8 cellular contexts compared by ENCODE assay signal in the genomic region with DNA sequence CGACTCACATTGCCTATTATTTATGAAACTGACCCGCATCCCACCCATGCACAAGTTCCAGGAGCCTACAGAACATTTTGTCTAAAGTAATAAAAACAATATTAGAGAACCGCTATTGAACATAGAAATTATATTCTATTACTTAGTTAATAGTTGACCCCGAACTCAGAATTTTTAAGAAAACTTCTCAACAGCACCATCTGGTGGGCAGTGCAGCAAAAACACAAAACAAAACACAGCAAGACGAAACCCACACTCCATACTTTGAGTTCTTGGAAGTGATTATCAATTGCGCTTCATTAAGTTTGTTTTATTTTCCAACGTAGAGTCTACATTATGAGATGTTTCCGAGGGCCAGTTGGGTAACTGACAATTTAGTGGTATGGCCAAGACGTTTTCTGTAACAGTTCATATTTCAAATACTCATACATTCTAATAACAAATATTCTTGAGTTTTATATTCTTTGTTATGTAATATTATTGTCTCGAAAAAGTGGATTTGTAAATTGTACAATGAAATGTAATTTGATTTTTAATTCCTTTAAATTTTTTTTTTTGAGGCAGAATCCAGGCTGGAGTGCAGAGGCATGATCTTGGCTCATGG. TPM values are rescaled to one million over a fixed set of nuclear protein-coding genes. Genes with fewer than 3 reads are reported as not detected.
DNase-seq lines count a peak whose midpoint lies in the region; ATAC-seq and TF ChIP-seq lines count a peak whose summit lies in the region.

No MANE protein-coding gene starts in this region.

- H2BK5ac ChIP-seq in mesendoderm (ENCODE audit: low read length): no peak overlapping the region

- H2BK15ac ChIP-seq in mesendoderm (replicated peaks; ENCODE audit: low read depth): no peak overlapping the region

- no peaks in the 10 kb centered on the region for H3K79me1 ChIP-seq in mesendoderm (ENCODE audit: low read length)

- no peak overlapping the region for H3K4ac ChIP-seq in mesendoderm (ENCODE audit: low read depth, low read length)

- H3K4me2 ChIP-seq in OCI-LY3 (ENCODE audit: low read length): peak overlapping the region; percentile 81
- H3K4me2 ChIP-seq in mesendoderm (ENCODE audit: low read length): no peak overlapping the region

- ATAC-seq in HG02840 (IDR thresholded peaks at IDR 0.05; ENCODE audit: low FRiP score, unreplicated experiment) (no peak), GM18511 (IDR thresholded peaks at IDR 0.05; ENCODE audit: unreplicated experiment) (no peak)

- H3K4me3 ChIP-seq in HFF-Myc (replicated peaks; ENCODE audit: low read depth, low read length): no peak overlapping the region
- peak overlapping the region; percentile 48 for H3K4me3 ChIP-seq in OCI-LY3 (ENCODE audit: low read length)
- no peak overlapping the region for H3K4me3 ChIP-seq in choroid plexus epithelial cell (ENCODE audit: low read depth, low read length)
- no peak overlapping the region for H3K4me3 ChIP-seq in mesendoderm (ENCODE audit: low read length)

- peak; percentile 65 for TF ChIP-seq CTCF in HFF-Myc (IDR thresholded peaks at IDR 0.05; ENCODE audit: low read depth, low read length, missing control alignments)
- peak; percentile 85 for TF ChIP-seq CTCF in OCI-LY3 (IDR thresholded peaks at IDR 0.05; ENCODE audit: low read depth, low read length)
- peak; percentile 71 for TF ChIP-seq CTCF in choroid plexus epithelial cell (conservative IDR thresholded peaks at IDR 0.05; ENCODE audit: low read depth, low read length)

- H3K27ac ChIP-seq in OCI-LY3 (ENCODE audit: low read length): no peak overlapping the region
- H3K27ac ChIP-seq in mesendoderm (ENCODE audit: low read depth, low read length): no peak overlapping the region

- H3K18ac ChIP-seq in mesendoderm (ENCODE audit: low read length): no peak overlapping the region

- no peaks in the 10 kb centered on the region for H3K9me3 ChIP-seq in OCI-LY3 (ENCODE audit: insufficient read depth, low read length)

- no peaks in the 10 kb centered on the region for H4K20me1 ChIP-seq in OCI-LY3 (ENCODE audit: insufficient read depth, low read length)

- no peak overlapping the region for H3K9ac ChIP-seq in OCI-LY3 (ENCODE audit: low read length)
- no peak overlapping the region for H3K9ac ChIP-seq in mesendoderm (ENCODE audit: low read length)

- H3K4me1 ChIP-seq in OCI-LY3 (ENCODE audit: low read length) (peaks cover 22% of the 10 kb centered on the region), mesendoderm (ENCODE audit: control insufficient read depth, low read depth, low read length) (no peaks in the 10 kb centered on the region)

- peaks cover 4% of the 10 kb centered on the region; the same call in 1 of the 2 replicates for H3K27me3 ChIP-seq in OCI-LY3 (ENCODE audit: low read depth, low read length)
- H3K27me3 ChIP-seq in mesendoderm (ENCODE audit: insufficient read depth, low read length, poor library complexity): no peaks in the 10 kb centered on the region

- no peak overlapping the region for H2BK120ac ChIP-seq in mesendoderm (ENCODE audit: low read depth, low read length)

- no peak overlapping the region for H3K23ac ChIP-seq in mesendoderm (ENCODE audit: low read length)

- DNase-seq in DMS114 treated with DMSO at 0.1 percent for 48 hours (lab: John Stamatoyannopoulos, UW; ENCODE audit: unreplicated experiment) (peak; percentile 23), HFF-Myc (ENCODE audit: extremely low read depth, low read depth) (no peak), choroid plexus epithelial cell (ENCODE audit: low read depth) (peak; percentile 63), mesendoderm (peak; percentile 35), T-helper 1 cell (no peak)

- no peak overlapping the region for H4K8ac ChIP-seq in mesendoderm (ENCODE audit: low read depth, low read length)

- H3K79me2 ChIP-seq in OCI-LY3 (ENCODE audit: low read length) (no peaks in the 10 kb centered on the region), mesendoderm (ENCODE audit: control insufficient read depth, insufficient read depth, low read length) (no peaks in the 10 kb centered on the region)

- H2AFZ ChIP-seq in OCI-LY3 (ENCODE audit: low read depth, low read length): peak overlapping the region; percentile 100; the same call in 1 of the 2 replicates

- H3K36me3 ChIP-seq in OCI-LY3 (replicated peaks; ENCODE audit: low read depth, low read length): no peaks in the 10 kb centered on the region
- H3K36me3 ChIP-seq in mesendoderm (ENCODE audit: control insufficient read depth, insufficient read depth, low read length): no peaks in the 10 kb centered on the region

- H2AK5ac ChIP-seq in mesendoderm (ENCODE audit: low read length): no peak overlapping the region

- no CpG with 5 or more reads among the region's 10 CpGs for WGBS in mesendoderm (ENCODE audit: extremely low coverage, insufficient coverage, low lambda C conversion rate)

- no peak overlapping the region for H3K56ac ChIP-seq in mesendoderm (ENCODE audit: low read length)

- no peak overlapping the region for H4K5ac ChIP-seq in mesendoderm (ENCODE audit: low read length)

RNA-seq across cellular contexts. Expression of a gene that starts 24.0 kb away (rescaled TPM):
- polyA plus RNA-seq in mesendoderm (2013, experiment 1 of 2): 1.0 TPM
- 1.0 TPM for polyA plus RNA-seq in mesendoderm (2013, experiment 2 of 2)

Comparison
In these comparisons a context has a peak if more than half of its experiments do, and no peak if none do; other contexts are left out.
1. DNase-seq: peak in DMS114 treated with DMSO at 0.1 percent for 48 hours (single experiment), choroid plexus epithelial cell (single experiment) and mesendoderm (single experiment); none in HFF-Myc (single experiment) and T-helper 1 cell (0 of 5).
2. Peak in every context shown above with its lines, with median percentiles within 50 percentile points of each other: CTCF ChIP-seq.